Comparison of ENCODE assay signal across 1 cellular context in the genomic region with DNA sequence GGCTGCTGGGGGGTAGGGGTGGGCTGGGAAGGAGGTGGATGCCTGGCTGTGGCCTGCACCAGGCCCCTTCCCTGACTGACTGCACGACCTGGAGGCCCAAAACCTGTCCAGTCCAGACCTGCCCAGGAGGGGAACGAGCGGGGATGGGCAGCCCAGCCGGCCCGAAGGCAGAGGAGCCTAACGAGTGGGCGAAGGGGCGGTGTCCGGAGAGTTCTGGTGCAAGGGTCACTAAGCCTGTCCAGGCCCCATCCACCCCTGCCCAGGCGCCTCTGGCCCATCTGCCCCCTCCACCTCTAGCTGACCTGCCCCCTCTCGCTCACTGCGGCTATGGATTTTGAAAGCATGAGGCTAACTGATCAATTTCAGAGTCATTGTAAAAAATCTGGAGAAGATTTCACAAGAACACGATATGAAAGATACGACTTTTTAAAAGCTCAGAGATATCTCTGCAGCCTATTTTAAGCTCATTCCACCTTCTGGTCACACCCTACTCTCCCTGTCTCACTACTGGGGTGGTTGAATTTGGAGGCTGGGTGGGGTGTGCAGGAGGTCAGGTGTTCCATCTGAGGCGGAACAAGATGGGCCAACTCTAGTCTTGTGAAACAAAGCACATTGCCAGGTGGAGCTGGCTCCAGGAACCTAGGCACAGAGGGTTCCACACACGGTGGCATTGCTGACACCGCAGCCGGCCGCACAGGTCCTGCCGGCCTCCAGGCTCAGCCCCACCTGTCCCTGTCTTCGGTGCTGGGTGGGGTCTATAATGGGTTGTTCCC. TPM values are rescaled to one million over a fixed set of nuclear protein-coding genes. Genes with fewer than 3 reads are reported as not detected.
"Had no signal": no experiment of that assay in that cellular context is flagged by ENCODE, and none has a peak within 500 bp of the region (broad histone marks: within the 10 kb centered on the region; RNA-seq: fewer than 3 reads in every experiment).

No MANE protein-coding gene starts in this region.

RNA-seq across cellular contexts. Expression of a gene that starts 17.8 kb away (rescaled TPM):
- total RNA-seq: HT-29 had no signal
